In the genomic region with DNA sequence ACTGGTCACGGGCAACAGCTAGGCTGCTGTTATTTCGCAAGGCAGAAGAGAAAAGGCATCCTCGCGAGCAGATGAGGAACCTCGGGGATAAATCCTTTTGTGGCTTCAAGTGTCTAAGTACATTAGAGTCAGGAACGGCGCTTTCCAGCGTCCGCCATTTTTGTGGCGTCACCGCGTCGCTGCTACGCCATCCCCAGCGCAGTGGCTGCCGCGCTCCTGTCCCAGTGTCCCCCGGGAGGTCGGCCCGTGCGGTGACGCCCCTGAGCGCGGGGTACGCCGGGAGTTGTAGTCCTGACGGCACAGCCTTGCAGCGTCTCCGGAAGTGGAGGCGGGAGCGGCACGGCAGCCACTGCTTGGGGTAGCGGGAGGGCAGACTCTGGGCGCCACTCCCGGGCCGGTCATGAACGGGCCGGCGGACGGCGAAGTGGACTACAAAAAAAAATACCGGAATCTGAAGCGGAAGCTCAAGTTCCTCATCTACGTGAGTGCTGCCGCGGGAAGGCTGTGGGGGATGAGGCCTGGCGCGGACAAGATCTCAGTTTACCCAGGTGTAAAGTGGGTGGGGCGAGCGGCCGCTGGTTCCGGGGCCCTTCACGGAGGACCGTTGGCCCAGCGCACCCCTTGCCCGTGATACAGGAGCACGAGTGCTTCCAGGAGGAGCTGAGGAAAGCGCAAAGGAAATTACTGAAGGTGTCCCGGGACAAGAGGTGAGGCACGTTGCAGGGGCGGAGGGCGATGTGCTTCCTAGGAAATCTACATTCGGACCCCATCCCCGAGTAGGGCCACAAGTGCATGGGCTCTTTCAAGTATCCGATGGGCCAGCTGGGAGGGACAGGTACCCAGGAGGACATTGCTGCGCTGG, we compare ENCODE assay signal across 8 cellular contexts. TPM values are rescaled to one million over a fixed set of nuclear protein-coding genes. Genes with fewer than 3 reads are reported as not detected.
DNase-seq lines count a peak whose midpoint lies in the region; ATAC-seq and TF ChIP-seq lines count a peak whose summit lies in the region.

A gene with protein sequence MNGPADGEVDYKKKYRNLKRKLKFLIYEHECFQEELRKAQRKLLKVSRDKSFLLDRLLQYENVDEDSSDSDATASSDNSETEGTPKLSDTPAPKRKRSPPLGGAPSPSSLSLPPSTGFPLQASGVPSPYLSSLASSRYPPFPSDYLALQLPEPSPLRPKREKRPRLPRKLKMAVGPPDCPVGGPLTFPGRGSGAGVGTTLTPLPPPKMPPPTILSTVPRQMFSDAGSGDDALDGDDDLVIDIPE (plus strand): TSS at position 331 of the 862 bp plus-strand sequence. CDS start 70 bp downstream, at position 401.

- peaks cover 80% of the 10 kb centered on the region for H3K36me3 Mint-ChIP-seq in dendritic cell treated with granulocyte-macrophage colony-stimulating factor and Interleukin-4, amounts not matched to agents 40 ng/mL and 50 ng/mL, for 4 days (ENCODE audit: low read depth)

- peaks cover 13 to 40% of the 10 kb centered on the region in 2 donors for H3K4me1 ChIP-seq in left lung

- intact Hi-C loops in dendritic cell treated with granulocyte-macrophage colony-stimulating factor and Interleukin-4, amounts not matched to agents 40 ng/mL and 50 ng/mL, for 4 days (cut with micrococcal nuclease) = loop anchor here (1.0 to 5.0 kb wide), 2 partner anchors 23 to 189 kb away; a partner anchor contains a TSS
- intact Hi-C loops in left lung (cut with DNase I) = no loop called here

- H3K36me3 ChIP-seq in left lung = peaks cover 0 to 46% of the 10 kb centered on the region in 2 donors

- peak within 1 kb of the TSS; percentile 95 to 99 for H3K4me3 ChIP-seq in left lung

- H3K9me3 ChIP-seq in left lung = no peaks in the 10 kb centered on the region

- peaks cover 33% of the 10 kb centered on the region for H3K4me1 Mint-ChIP-seq in dendritic cell treated with granulocyte-macrophage colony-stimulating factor and Interleukin-4, amounts not matched to agents 40 ng/mL and 50 ng/mL, for 4 days (ENCODE audit: low read depth)

- peak within 1 kb of the TSS; percentile 100 for H3K4me3 Mint-ChIP-seq in dendritic cell treated with granulocyte-macrophage colony-stimulating factor and Interleukin-4, amounts not matched to agents 40 ng/mL and 50 ng/mL, for 4 days

- TF ChIP-seq CTCF in left lung (IDR thresholded peaks at IDR 0.05) = peak in 1 of 2 donors; percentile 30

- ATAC-seq in GM19328 (IDR thresholded peaks at IDR 0.05; ENCODE audit: unreplicated experiment) (peak; percentile 91), HG03520 (IDR thresholded peaks at IDR 0.05; ENCODE audit: unreplicated experiment) (peak; percentile 83), left lung (peak; percentile 98)

- peak within 1 kb of the TSS; percentile 93 to 96 for H3K27ac ChIP-seq in left lung

- peak; percentile 76 to 98 (median 96) for DNase-seq in C1 segment of cervical spinal cord (lab: John Stamatoyannopoulos, UW)
- peak; percentile 72 for DNase-seq in NCI-H748 treated with DMSO at 0.1 percent for 48 hours (lab: John Stamatoyannopoulos, UW)
- peak; percentile 98 to 99 for DNase-seq in activated CD4-positive, alpha-beta T cell treated with anti-CD3 and anti-CD28 coated beads, Interleukin-2, amount 50 U/mL, for 24 hours (ENCODE audit: low read depth in 1 of 2, low spot score in 1 of 2)
- peak; percentile 100 for DNase-seq in left lung
- peak; percentile 100 for DNase-seq in stimulated activated CD4-positive, alpha-beta T cell treated with anti-CD3 and anti-CD28 coated beads, Interleukin-4, amount 100 ng/mL, for 1 hour

- no peaks in the 10 kb centered on the region for H3K27me3 Mint-ChIP-seq in dendritic cell treated with granulocyte-macrophage colony-stimulating factor and Interleukin-4, amounts not matched to agents 40 ng/mL and 50 ng/mL, for 4 days

- no peaks in the 10 kb centered on the region for H3K9me3 Mint-ChIP-seq in dendritic cell treated with granulocyte-macrophage colony-stimulating factor and Interleukin-4, amounts not matched to agents 40 ng/mL and 50 ng/mL, for 4 days

- H3K27me3 ChIP-seq in left lung = no peaks in the 10 kb centered on the region

- peak within 1 kb of the TSS; percentile 98 for H3K27ac Mint-ChIP-seq in dendritic cell treated with granulocyte-macrophage colony-stimulating factor and Interleukin-4, amounts not matched to agents 40 ng/mL and 50 ng/mL, for 4 days

RNA-seq across cellular contexts. Expression of the gene that starts here (rescaled TPM):
- total RNA-seq in left lung = 10 to 100 TPM; 55.5 to 59.6 TPM

Comparison
In these comparisons a context has a peak if more than half of its experiments do, and no peak if none do; other contexts are left out.
1. Peak in every context shown above with its lines: DNase-seq, ATAC-seq, H3K4me3 ChIP-seq and H3K27ac ChIP-seq.